Comparison of ENCODE assay signal across 8 cellular contexts in the genomic region with DNA sequence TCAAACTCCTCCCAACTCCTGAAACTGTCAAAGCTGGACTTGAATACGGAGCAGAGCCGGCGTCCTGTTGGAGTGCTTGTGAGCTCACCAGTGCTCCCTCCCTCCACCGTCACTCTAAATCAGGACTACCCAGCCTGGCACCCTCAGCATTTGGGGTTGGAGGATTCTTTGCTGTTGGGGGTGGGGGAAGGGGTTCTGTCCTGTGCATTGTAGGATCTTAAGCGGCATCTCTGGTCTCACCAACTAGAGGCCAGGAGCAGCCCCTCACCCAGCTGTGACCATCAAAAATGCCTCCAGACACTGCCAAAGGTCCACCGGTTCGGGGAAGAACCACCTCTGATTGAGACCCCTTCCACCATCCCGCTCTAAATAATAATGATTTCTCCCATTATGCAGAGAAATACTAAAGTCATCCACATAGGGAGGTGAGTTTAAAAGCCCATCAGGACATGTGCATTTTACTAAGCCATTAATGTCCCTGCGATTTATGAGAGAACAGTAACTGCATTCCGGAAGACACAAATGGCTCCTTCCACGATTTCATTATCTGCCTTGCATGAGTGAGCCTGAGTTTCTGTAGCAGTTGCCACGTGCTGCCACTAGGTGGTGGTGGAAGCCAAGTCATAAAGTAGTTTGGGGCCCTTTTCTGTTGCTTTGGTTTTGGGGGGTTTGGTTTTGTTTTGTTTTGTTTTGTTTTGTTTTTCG. TPM values are rescaled to one million over a fixed set of nuclear protein-coding genes. Genes with fewer than 3 reads are reported as not detected.
DNase-seq lines count a peak whose midpoint lies in the region; ATAC-seq, FAIRE-seq and TF ChIP-seq lines count a peak whose summit lies in the region.

No MANE protein-coding gene starts in this region.

- H3K27me3 ChIP-seq in CD8-positive, alpha-beta memory T cell (ENCODE audit: insufficient read depth, low read length, poor library complexity, severe bottlenecking), result no peaks in the 10 kb centered on the region

- H3K4me1 ChIP-seq in CD8-positive, alpha-beta memory T cell (ENCODE audit: insufficient read depth, low read length), result no peaks in the 10 kb centered on the region

- H3K4me1 Mint-ChIP-seq in CD8-positive, alpha-beta memory T cell, result peaks cover 7 to 12% (median 8%) of the 10 kb centered on the region in 3 donors
- H3K4me1 Mint-ChIP-seq in progenitor cell of endocrine pancreas (ENCODE audit: low read depth), result no peaks in the 10 kb centered on the region

- ATAC-seq in Right ventricle myocardium superior (ENCODE audit: poor library complexity) (peak; percentile 71), HG03025 (IDR thresholded peaks at IDR 0.05; ENCODE audit: low FRiP score, unreplicated experiment) (no peak)

- no peak overlapping the region for H3K27ac ChIP-seq in CD8-positive, alpha-beta memory T cell (ENCODE audit: low read depth, low read length)
- no peak overlapping the region for H3K27ac ChIP-seq in SK-N-MC

- H3K9ac ChIP-seq in SK-N-MC (ENCODE audit: insufficient read length), result no peak overlapping the region

- H3K4me3 ChIP-seq in CD8-positive, alpha-beta memory T cell (ENCODE audit: low read length), result no peak overlapping the region
- peak overlapping the region; percentile 45 for H3K4me3 ChIP-seq in SK-N-MC

- no peaks in the 10 kb centered on the region for H3K9me3 ChIP-seq in CD8-positive, alpha-beta memory T cell (ENCODE audit: low read length)
- no peaks in the 10 kb centered on the region for H3K9me3 ChIP-seq in SK-N-MC (ENCODE audit: low read depth, low read length)

- FAIRE-seq in urothelium cell line (lab: Jason Lieb, UNC), result no peak

- H3K9me3 Mint-ChIP-seq in CD8-positive, alpha-beta memory T cell, result peaks cover 4 to 20% (median 11%) of the 10 kb centered on the region in 5 donors
- peaks cover 21% of the 10 kb centered on the region for H3K9me3 Mint-ChIP-seq in progenitor cell of endocrine pancreas (ENCODE audit: low read depth)

- H3K27ac Mint-ChIP-seq in CD8-positive, alpha-beta memory T cell, result peak overlapping the region in 4 of 8 donors; percentile 18 to 62 (median 44)
- H3K27ac Mint-ChIP-seq in progenitor cell of endocrine pancreas, result no peak overlapping the region

- H3K27me3 Mint-ChIP-seq in CD8-positive, alpha-beta memory T cell, result peaks cover 11 to 24% of the 10 kb centered on the region in 2 donors
- H3K27me3 Mint-ChIP-seq in progenitor cell of endocrine pancreas, result no peaks in the 10 kb centered on the region

- H3K4me3 Mint-ChIP-seq in CD8-positive, alpha-beta memory T cell, result peak overlapping the region in 6 of 7 donors; percentile 9 to 68 (median 60)
- H3K4me3 Mint-ChIP-seq in progenitor cell of endocrine pancreas (ENCODE audit: low read depth), result no peak overlapping the region

- CTCF ChIA-PET in CD8-positive, alpha-beta memory T cell (lab: Charles Lee), result interaction anchor here (0.8 kb wide), 1 partner anchor 68 kb away, joined by 3 read pairs; no protein-coding TSS in a partner anchor

- peak; percentile 38 to 80 (median 62) for DNase-seq in CD8-positive, alpha-beta memory T cell
- peak; percentile 47 for DNase-seq in HT-29 (ENCODE audit: low spot score)
- DNase-seq in SK-N-MC (ENCODE audit: low read depth, low spot score), result no peak
- DNase-seq in activated naive CD4-positive, alpha-beta T cell treated with anti-CD3 and anti-CD28 coated beads, Interleukin-2, amount 50 U/mL, for 16 hours, result peak; percentile 52
- DNase-seq in Right ventricle myocardium superior, result peak; percentile 64
- no peak for DNase-seq in progenitor cell of endocrine pancreas (ENCODE audit: low spot score, unreplicated experiment)
- peak; percentile 75 for DNase-seq in urothelium cell line (ENCODE audit: low spot score)

- H3K36me3 ChIP-seq in CD8-positive, alpha-beta memory T cell (ENCODE audit: insufficient read depth, low read length), result no peaks in the 10 kb centered on the region
- no peaks in the 10 kb centered on the region for H3K36me3 ChIP-seq in SK-N-MC (ENCODE audit: insufficient read depth, low read length)

- TF ChIP-seq CTCF in progenitor cell of endocrine pancreas (IDR thresholded peaks at IDR 0.05; ENCODE audit: unreplicated experiment), result peak; percentile 37

- H3K36me3 Mint-ChIP-seq in CD8-positive, alpha-beta memory T cell, result peaks cover 0 to 4% (median 0%) of the 10 kb centered on the region in 3 donors
- peaks cover 5% of the 10 kb centered on the region for H3K36me3 Mint-ChIP-seq in progenitor cell of endocrine pancreas (ENCODE audit: insufficient read depth)

- POLR2A ChIA-PET in CD8-positive, alpha-beta memory T cell (lab: Charles Lee), result no interaction called here

- intact Hi-C loops in Right ventricle myocardium superior (cut with DNase I), result loop anchor here (10.0 kb wide), 2 partner anchors 359 to 1051 kb away; a partner anchor contains a TSS

RNA-seq across cellular contexts. Expression of a gene that starts 16.1 kb away (rescaled TPM):
- total RNA-seq in CD8-positive, alpha-beta memory T cell, result not detected
- not detected for polyA plus RNA-seq in CD8-positive, alpha-beta memory T cell
- total RNA-seq in HT-29 (2014; rRNA removed; shearing (Covaris generic)), result not detected in 2 replicates
- total RNA-seq in Right ventricle myocardium superior (not detected), progenitor cell of endocrine pancreas (not detected in 2 replicates)

RNA-seq across cellular contexts. Expression of a gene that starts 41.3 kb away (rescaled TPM):
- not detected for total RNA-seq in CD8-positive, alpha-beta memory T cell
- not detected for polyA plus RNA-seq in CD8-positive, alpha-beta memory T cell
- total RNA-seq in HT-29 (2014; rRNA removed; shearing (Covaris generic)), result not detected in 2 replicates
- not detected for total RNA-seq in Right ventricle myocardium superior
- not detected in 2 replicates for total RNA-seq in progenitor cell of endocrine pancreas

Comparison
In these comparisons a context has a peak if more than half of its experiments do, and no peak if none do; other contexts are left out.
1. DNase-seq: peak in CD8-positive, alpha-beta memory T cell (5 of 5), HT-29 (single experiment), activated naive CD4-positive, alpha-beta T cell treated with anti-CD3 and anti-CD28 coated beads, Interleukin-2, amount 50 U/mL, for 16 hours (single experiment), Right ventricle myocardium superior (single experiment) and urothelium cell line (single experiment); none in SK-N-MC (single experiment) and progenitor cell of endocrine pancreas (single experiment).